In genomic region chr5:40735609-40736008, GRCh38 we compare ENCODE assay signal across 1 cellular context.
TF ChIP-seq lines count a peak whose summit lies in the region.

No MANE protein-coding gene starts in this region.

TF ChIP-seq in IMR-90, 13 proteins besides CTCF, POLR2A, EP300 and RAD21:
- TF ChIP-seq CEBPB (IDR thresholded peaks at IDR 0.05; ENCODE audit: low read depth, low read length) (no peak), FOS (IDR thresholded peaks at IDR 0.05; ENCODE audit: low read depth, low read length) (no peak), ELK1 (IDR thresholded peaks at IDR 0.05; ENCODE audit: borderline replicate concordance, low read depth, low read length) (no peak), MAFK (IDR thresholded peaks at IDR 0.05; ENCODE audit: low read depth, low read length) (no peak), BHLHE40 (IDR thresholded peaks at IDR 0.05; ENCODE audit: low read depth, low read length) (no peak), MXI1 (IDR thresholded peaks at IDR 0.05; ENCODE audit: borderline replicate concordance, low read depth, low read length) (no peak), CHD1 (IDR thresholded peaks at IDR 0.05; ENCODE audit: low read depth, low read length) (no peak), RFX5 (IDR thresholded peaks at IDR 0.05; ENCODE audit: low read depth, low read length) (no peak), SMC3 (IDR thresholded peaks at IDR 0.05; ENCODE audit: low read depth, low read length) (no peak), MAZ (IDR thresholded peaks at IDR 0.05; ENCODE audit: borderline replicate concordance, low read depth, low read length) (no peak), USF2 (IDR thresholded peaks at IDR 0.05; ENCODE audit: low read depth, low read length) (no peak), NFE2L2 (IDR thresholded peaks at IDR 0.05; ENCODE audit: low read depth, low read length) (no peak), RCOR1 (IDR thresholded peaks at IDR 0.05; ENCODE audit: insufficient replicate concordance, low read length) (no peak)
TF ChIP-seq in IMR-90: peak in this region for 0.
